Comparison of ENCODE assay signal across 1 cellular context in genomic region chr17:28335959-28336871, GRCh38.
A peak's percentile ranks its signal among the peaks of the same experiment; 100 is the strongest.
TF ChIP-seq lines count a peak whose summit lies in the region.

No MANE protein-coding gene starts in this region.

TF ChIP-seq in H1, 55 proteins besides CTCF, POLR2A, EP300 and RAD21:
- TF ChIP-seq EGR1 (IDR thresholded peaks at IDR 0.05; ENCODE audit: borderline replicate concordance, low read depth, low read length): no peak
- peak; percentile 48 to 72; a peak in 1 of 4 replicates for TF ChIP-seq SIN3A (conservative IDR thresholded peaks at IDR 0.05 in 1 of 2, IDR thresholded peaks at IDR 0.05 in 1 of 2; ENCODE audit: low read depth in 1 of 2, low read length in 2 of 2)
- no peak for TF ChIP-seq USF2 (IDR thresholded peaks at IDR 0.05; ENCODE audit: low read length)
- no peak for TF ChIP-seq CBX5 (IDR thresholded peaks at IDR 0.05; ENCODE audit: low read depth, low read length)
- peak; percentile 95 for TF ChIP-seq ATF2 (IDR thresholded peaks at IDR 0.05; ENCODE audit: low read length)
- TF ChIP-seq JUN (IDR thresholded peaks at IDR 0.05; ENCODE audit: low read depth, low read length): 0 out of 2 replicates have a peak, but pooled peaks have one; percentile 25
- no peak for TF ChIP-seq NRF1 (IDR thresholded peaks at IDR 0.05; ENCODE audit: low read depth, low read length)
- TF ChIP-seq GTF2F1 (IDR thresholded peaks at IDR 0.05; ENCODE audit: borderline replicate concordance, low read depth, low read length): no peak
- no peak for TF ChIP-seq BRCA1 (IDR thresholded peaks at IDR 0.05; ENCODE audit: low read depth, low read length)
- TF ChIP-seq KDM5A (IDR thresholded peaks at IDR 0.05; ENCODE audit: low read length): no peak
- no peak for TF ChIP-seq KDM1A (IDR thresholded peaks at IDR 0.05; ENCODE audit: borderline replicate concordance, low read length)
- no peak for TF ChIP-seq POU5F1 (IDR thresholded peaks at IDR 0.05; ENCODE audit: low read depth, low read length)
- TF ChIP-seq ASH2L (IDR thresholded peaks at IDR 0.05; ENCODE audit: low read length): no peak
- TF ChIP-seq NANOG (IDR thresholded peaks at IDR 0.05; ENCODE audit: insufficient read depth, low read depth, low read length, poor library complexity, severe bottlenecking): no peak
- no peak for TF ChIP-seq MAFK (IDR thresholded peaks at IDR 0.05; ENCODE audit: low read depth, low read length)
- TF ChIP-seq SRF (IDR thresholded peaks at IDR 0.05; ENCODE audit: low read depth, low read length): no peak
- TF ChIP-seq SIX5 (IDR thresholded peaks at IDR 0.05; ENCODE audit: low read depth, low read length): no peak
- no peak for TF ChIP-seq TAF7 (optimal IDR thresholded peaks at IDR 0.05; ENCODE audit: borderline replicate concordance, low read depth, low read length)
- no peak for TF ChIP-seq RNF2 (IDR thresholded peaks at IDR 0.05; ENCODE audit: borderline replicate concordance, low read depth, low read length, missing control alignments, poor library complexity, severe bottlenecking)
- TF ChIP-seq RBBP5 (IDR thresholded peaks at IDR 0.05; ENCODE audit: borderline replicate concordance, low read depth, low read length): 0 out of 2 replicates have a peak, but pooled peaks have one; percentile 18
- peak; percentile 71 for TF ChIP-seq JUND (IDR thresholded peaks at IDR 0.05; ENCODE audit: low read length)
- no peak for TF ChIP-seq ATF3 (IDR thresholded peaks at IDR 0.05; ENCODE audit: insufficient read depth, low read depth, low read length)
- no peak; the same call in 1 of the 2 replicates for TF ChIP-seq MAX (IDR thresholded peaks at IDR 0.05)
- no peak for TF ChIP-seq E2F6 (IDR thresholded peaks at IDR 0.05)
- peak; percentile 78 for TF ChIP-seq TEAD4 (IDR thresholded peaks at IDR 0.05; ENCODE audit: low read depth, low read length)
- peak; percentile 83 for TF ChIP-seq CREB1 (IDR thresholded peaks at IDR 0.05)
- no peak for TF ChIP-seq SUZ12 (IDR thresholded peaks at IDR 0.05; ENCODE audit: low read length)
- peak; percentile 14 for TF ChIP-seq PHF8 (conservative IDR thresholded peaks at IDR 0.05; ENCODE audit: low read depth, low read length)
- no peak; the same call in 1 of the 2 replicates for TF ChIP-seq BACH1 (IDR thresholded peaks at IDR 0.05; ENCODE audit: low read length)
- no peak for TF ChIP-seq SP2 (IDR thresholded peaks at IDR 0.05; ENCODE audit: low read length)
- no peak for TF ChIP-seq RXRA (IDR thresholded peaks at IDR 0.05; ENCODE audit: insufficient read depth, low read depth, low read length)
- TF ChIP-seq KDM4A (IDR thresholded peaks at IDR 0.05; ENCODE audit: low read depth, low read length, severe bottlenecking): peak; percentile 40
- TF ChIP-seq HDAC6 (IDR thresholded peaks at IDR 0.05; ENCODE audit: low read depth, low read length): no peak
- TF ChIP-seq CTBP2 (IDR thresholded peaks at IDR 0.05; ENCODE audit: borderline replicate concordance, insufficient read depth, insufficient read length, low read length): no peak
- TF ChIP-seq TAF1 (IDR thresholded peaks at IDR 0.05; ENCODE audit: low read depth, low read length): no peak
- no peak for TF ChIP-seq CEBPB (IDR thresholded peaks at IDR 0.05; ENCODE audit: low read depth, low read length)
- TF ChIP-seq RFX5 (IDR thresholded peaks at IDR 0.05; ENCODE audit: borderline replicate concordance, low read depth, low read length): no peak
- no peak for TF ChIP-seq TCF12 (IDR thresholded peaks at IDR 0.05; ENCODE audit: low read depth, low read length)
- no peak for TF ChIP-seq CBX8 (IDR thresholded peaks at IDR 0.05; ENCODE audit: borderline replicate concordance, low read depth, low read length)
- TF ChIP-seq CHD7 (IDR thresholded peaks at IDR 0.05; ENCODE audit: insufficient replicate concordance, low read length): no peak
- peak; percentile 32 for TF ChIP-seq SAP30 (IDR thresholded peaks at IDR 0.05; ENCODE audit: insufficient read depth, insufficient replicate concordance, low read length)
- TF ChIP-seq POLR2AphosphoS5 (IDR thresholded peaks at IDR 0.05; ENCODE audit: low read depth, low read length): 0 out of 2 replicates have a peak, but pooled peaks have one; percentile 2
- no peak; a peak in 1 of 4 replicates for TF ChIP-seq HDAC2 (IDR thresholded peaks at IDR 0.05; ENCODE audit: borderline replicate concordance in 1 of 2, low read depth in 2 of 2, low read length in 2 of 2)
- TF ChIP-seq CHD1 (IDR thresholded peaks at IDR 0.05; ENCODE audit: low read depth, low read length): no peak
- TF ChIP-seq EZH2 (IDR thresholded peaks at IDR 0.05; ENCODE audit: low read depth, low read length, severe bottlenecking): no peak
